1 cellular context compared by ENCODE assay signal in the genomic region with DNA sequence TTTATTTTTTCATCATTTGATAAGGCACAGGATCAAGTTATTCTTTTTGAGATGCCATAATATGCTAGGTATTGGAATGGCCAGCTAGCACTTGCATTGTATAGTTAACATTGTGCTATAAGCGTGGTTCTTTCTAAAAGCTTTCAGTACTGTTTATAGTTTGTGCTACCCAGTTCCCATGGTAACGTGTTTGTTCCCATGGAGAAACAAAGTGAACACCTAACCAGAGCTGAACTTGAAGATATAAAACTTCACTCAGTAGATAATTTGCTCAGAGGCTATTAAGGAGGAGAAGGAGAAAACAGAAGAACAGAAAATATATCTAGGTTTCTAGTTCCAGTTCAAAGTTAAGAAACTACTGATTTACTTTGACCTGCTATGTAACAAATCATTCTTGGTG.
TF ChIP-seq lines count a peak whose summit lies in the region.

No MANE protein-coding gene starts in this region.

TF ChIP-seq in SK-N-SH, 30 proteins besides CTCF, POLR2A, EP300 and RAD21 (continued from another document):
- TF ChIP-seq, protein P1, sequence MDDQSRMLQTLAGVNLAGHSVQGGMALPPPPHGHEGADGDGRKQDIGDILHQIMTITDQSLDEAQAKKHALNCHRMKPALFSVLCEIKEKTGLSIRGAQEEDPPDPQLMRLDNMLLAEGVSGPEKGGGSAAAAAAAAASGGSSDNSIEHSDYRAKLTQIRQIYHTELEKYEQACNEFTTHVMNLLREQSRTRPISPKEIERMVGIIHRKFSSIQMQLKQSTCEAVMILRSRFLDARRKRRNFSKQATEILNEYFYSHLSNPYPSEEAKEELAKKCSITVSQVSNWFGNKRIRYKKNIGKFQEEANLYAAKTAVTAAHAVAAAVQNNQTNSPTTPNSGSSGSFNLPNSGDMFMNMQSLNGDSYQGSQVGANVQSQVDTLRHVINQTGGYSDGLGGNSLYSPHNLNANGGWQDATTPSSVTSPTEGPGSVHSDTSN (IDR thresholded peaks at IDR 0.05), result no peak
- TF ChIP-seq, protein P2, sequence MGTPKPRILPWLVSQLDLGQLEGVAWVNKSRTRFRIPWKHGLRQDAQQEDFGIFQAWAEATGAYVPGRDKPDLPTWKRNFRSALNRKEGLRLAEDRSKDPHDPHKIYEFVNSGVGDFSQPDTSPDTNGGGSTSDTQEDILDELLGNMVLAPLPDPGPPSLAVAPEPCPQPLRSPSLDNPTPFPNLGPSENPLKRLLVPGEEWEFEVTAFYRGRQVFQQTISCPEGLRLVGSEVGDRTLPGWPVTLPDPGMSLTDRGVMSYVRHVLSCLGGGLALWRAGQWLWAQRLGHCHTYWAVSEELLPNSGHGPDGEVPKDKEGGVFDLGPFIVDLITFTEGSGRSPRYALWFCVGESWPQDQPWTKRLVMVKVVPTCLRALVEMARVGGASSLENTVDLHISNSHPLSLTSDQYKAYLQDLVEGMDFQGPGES (IDR thresholded peaks at IDR 0.05; ENCODE audit: low read depth, low read length), result no peak
- TF ChIP-seq NFIC (IDR thresholded peaks at IDR 0.05; ENCODE audit: borderline replicate concordance) (no peak), FOSL2 (IDR thresholded peaks at IDR 0.05; ENCODE audit: borderline replicate concordance, low read depth) (no peak), TCF12 (IDR thresholded peaks at IDR 0.05) (no peak), TAF1 (IDR thresholded peaks at IDR 0.05; ENCODE audit: borderline replicate concordance, low read depth, low read length) (no peak), EZH2phosphoT487 (IDR thresholded peaks at IDR 0.05; ENCODE audit: borderline replicate concordance, low read depth) (no peak), RCOR1 (IDR thresholded peaks at IDR 0.05; ENCODE audit: low read length) (no peak), ELF1 (IDR thresholded peaks at IDR 0.05) (no peak), SIN3A (IDR thresholded peaks at IDR 0.05; ENCODE audit: borderline replicate concordance, low read depth, low read length) (no peak), SMC3 (IDR thresholded peaks at IDR 0.05; ENCODE audit: low read depth, low read length) (no peak)
- TF ChIP-seq, protein P3, sequence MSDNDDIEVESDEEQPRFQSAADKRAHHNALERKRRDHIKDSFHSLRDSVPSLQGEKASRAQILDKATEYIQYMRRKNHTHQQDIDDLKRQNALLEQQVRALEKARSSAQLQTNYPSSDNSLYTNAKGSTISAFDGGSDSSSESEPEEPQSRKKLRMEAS (IDR thresholded peaks at IDR 0.05; ENCODE audit: low read depth), result no peak
